8 cellular contexts compared by ENCODE assay signal in the genomic region with DNA sequence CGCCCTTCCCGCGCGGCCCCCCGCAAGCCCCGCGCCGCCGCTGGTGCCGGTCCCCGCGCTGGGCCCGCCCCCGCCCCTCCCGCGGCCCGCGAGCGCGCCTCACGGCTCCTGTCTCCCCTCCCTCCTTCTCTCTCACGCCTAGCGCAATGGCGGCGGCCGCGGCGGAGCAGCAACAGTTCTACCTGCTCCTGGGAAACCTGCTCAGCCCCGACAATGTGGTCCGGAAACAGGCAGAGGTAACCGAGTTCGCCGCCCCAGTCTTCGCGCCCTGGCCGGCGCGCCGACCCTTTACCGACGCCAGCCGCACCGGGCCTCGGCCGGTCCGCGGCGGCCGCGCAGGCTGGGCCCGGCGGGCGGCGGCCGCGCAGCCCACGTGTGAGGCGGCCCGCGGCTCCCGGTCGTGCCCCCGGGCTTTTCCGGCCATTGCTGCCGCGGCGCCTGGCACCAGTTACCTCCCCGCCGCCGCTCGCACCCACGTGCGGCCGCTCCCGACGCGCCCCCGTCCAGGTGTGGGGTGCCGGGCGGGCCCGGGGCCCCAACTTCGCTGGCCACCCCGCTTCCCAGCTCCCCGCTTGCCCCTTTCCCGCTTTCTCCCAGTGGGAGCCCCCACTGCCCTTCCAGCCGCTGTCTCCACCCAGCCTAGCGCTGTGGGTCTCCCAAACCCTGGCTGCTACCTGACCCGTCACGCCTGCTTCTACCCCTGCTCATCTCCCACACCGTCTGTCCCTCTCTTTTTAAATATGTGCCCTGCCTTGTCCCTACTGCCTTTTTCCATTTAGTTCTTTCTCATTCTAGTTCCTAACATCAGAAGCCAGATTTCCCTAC. TPM values are rescaled to one million over a fixed set of nuclear protein-coding genes. Genes with fewer than 3 reads are reported as not detected.
A peak's percentile ranks its signal among the peaks of the same experiment; 100 is the strongest.
DNase-seq lines count a peak whose midpoint lies in the region; ATAC-seq, FAIRE-seq and TF ChIP-seq lines count a peak whose summit lies in the region.

No MANE protein-coding gene starts in this region.

- no peaks in the 10 kb centered on the region for H3K27me3 Mint-ChIP-seq in activated T-cell treated with anti-CD3 and anti-CD28 coated beads, Interleukin-2, amount 50 U/mL, for 4 hours (ENCODE audit: low read depth)

- no peak for FAIRE-seq in H54 (lab: Jason Lieb, UNC)

- H3K4me3 ChIP-seq in LNCaP clone FGC (ENCODE audit: low read depth, low read length) = peak overlapping the region; percentile 77

- H3K4me1 Mint-ChIP-seq in activated T-cell treated with anti-CD3 and anti-CD28 coated beads, Interleukin-2, amount 50 U/mL, for 4 hours (ENCODE audit: low read depth) = peaks cover 47% of the 10 kb centered on the region

- DNase-seq in activated CD4-positive, alpha-beta T cell treated with anti-CD3 and anti-CD28 coated beads for 1 hour = peak; percentile 11
- no peak for DNase-seq in activated CD4-positive, alpha-beta T cell treated with anti-CD3 and anti-CD28 coated beads for 48 hours
- DNase-seq in H54 (ENCODE audit: insufficient read length, low spot score) (peak; percentile 44), LNCaP clone FGC (ENCODE audit: low read depth) (no peak), germinal center (ENCODE audit: low spot score) (peak; percentile 58), omental fat pad (ENCODE audit: low spot score) (no peak), middle frontal gyrus (ENCODE audit: extremely low spot score, low spot score) (no peak)
- peak; percentile 15 for DNase-seq in activated T-cell treated with anti-CD3 and anti-CD28 coated beads, Interleukin-2, amount 50 U/mL, for 4 hours

- peak; percentile 29 for ATAC-seq in activated T-cell treated with anti-CD3 and anti-CD28 coated beads, Interleukin-2, amount 50 U/mL, for 4 hours
- ATAC-seq in omental fat pad (ENCODE audit: low FRiP score) = peak; percentile 18

- H3K4me3 Mint-ChIP-seq in activated T-cell treated with anti-CD3 and anti-CD28 coated beads, Interleukin-2, amount 50 U/mL, for 4 hours = peak overlapping the region; percentile 99

- H3K36me3 Mint-ChIP-seq in activated T-cell treated with anti-CD3 and anti-CD28 coated beads, Interleukin-2, amount 50 U/mL, for 4 hours (ENCODE audit: insufficient read depth) = peaks cover 6% of the 10 kb centered on the region

- no peak for TF ChIP-seq POLR2A in H54 (IDR thresholded peaks at IDR 0.05; ENCODE audit: low read depth, low read length)

- TF ChIP-seq CTCF in LNCaP clone FGC (IDR thresholded peaks at IDR 0.05; ENCODE audit: control insufficient read depth, extremely low read depth, insufficient read depth) (no peak), omental fat pad (IDR thresholded peaks at IDR 0.05) (no peak)

- no peaks in the 10 kb centered on the region for H3K9me3 Mint-ChIP-seq in activated T-cell treated with anti-CD3 and anti-CD28 coated beads, Interleukin-2, amount 50 U/mL, for 4 hours

RNA-seq across cellular contexts. Expression of a gene that starts 23.3 kb away (rescaled TPM):
- 100 to 1,000 TPM; 240 to 279 (median 251) TPM for total RNA-seq in activated T-cell treated with anti-CD3 and anti-CD28 coated beads, Interleukin-2, amount 50 U/mL, for 4 hours
- 100 to 1,000 TPM; 106 to 170 (median 132) TPM for total RNA-seq in omental fat pad

Comparison
In these comparisons a context has a peak if more than half of its experiments do, and no peak if none do; other contexts are left out.
1. DNase-seq: peak in activated CD4-positive, alpha-beta T cell treated with anti-CD3 and anti-CD28 coated beads for 1 hour (single experiment), H54 (single experiment), activated T-cell treated with anti-CD3 and anti-CD28 coated beads, Interleukin-2, amount 50 U/mL, for 4 hours (single experiment) and germinal center (single experiment); none in activated CD4-positive, alpha-beta T cell treated with anti-CD3 and anti-CD28 coated beads for 48 hours (single experiment), LNCaP clone FGC (single experiment), omental fat pad (single experiment) and middle frontal gyrus (single experiment).